In genomic region chr1:11598461-11598860, GRCh38 we compare ENCODE assay signal across 29 cellular contexts. TPM values are rescaled to one million over a fixed set of nuclear protein-coding genes. Genes with fewer than 3 reads are reported as not detected.
DNase-seq lines count a peak whose midpoint lies in the region; FAIRE-seq and TF ChIP-seq lines count a peak whose summit lies in the region.
"Had no signal": no experiment of that assay in that cellular context is flagged by ENCODE, and none has a peak within 500 bp of the region (broad histone marks: within the 10 kb centered on the region; RNA-seq: fewer than 3 reads in every experiment).

No MANE protein-coding gene starts in this region.

- no peak for TF ChIP-seq CTCF in fibroblast of the aortic adventitia (IDR thresholded peaks at IDR 0.05; ENCODE audit: insufficient read depth, low read length)

- H3K4me3 ChIP-seq in adipocyte (ENCODE audit: low read length) = no peak overlapping the region
- no peak overlapping the region for H3K4me3 ChIP-seq in fibroblast of the aortic adventitia (ENCODE audit: low read depth, low read length)
- H3K4me3 ChIP-seq: BLaER1, HAP-1, psoas muscle, sigmoid colon, SK-N-MC, tibial nerve had no signal

- POLR2A ChIA-PET in HEK293T (lab: Yijun Ruan, JAX) = no interaction called here

- H3K4me1 ChIP-seq in adipocyte (ENCODE audit: control insufficient read depth, insufficient read depth, low read length) = no peaks in the 10 kb centered on the region
- H3K4me1 ChIP-seq: HAP-1, psoas muscle, sigmoid colon, tibial nerve had no signal

- CTCF ChIA-PET in HEK293T (lab: Yijun Ruan, JAX) = no interaction called here

- no peaks in the 10 kb centered on the region for H3K36me3 ChIP-seq in adipocyte (ENCODE audit: control insufficient read depth, insufficient read depth, low read length, severe bottlenecking)
- H3K36me3 ChIP-seq: BLaER1, HAP-1, neutrophil, sigmoid colon, tibial nerve had no signal

- DNase-seq in AG08396 (ENCODE audit: low spot score) = peak; percentile 23
- DNase-seq in GM04503 (ENCODE audit: low read depth) = peak; percentile 2
- DNase-seq in adipocyte (ENCODE audit: low read depth) = peak; percentile 11
- DNase-seq in fibroblast of the aortic adventitia (ENCODE audit: low read depth) = peak; percentile 28
- no peak for DNase-seq in HTR-8/SVneo (ENCODE audit: insufficient read length, low spot score)
- no peak for DNase-seq in HEK293T (ENCODE audit: extremely low spot score)
- DNase-seq in HuH-7 (ENCODE audit: low spot score) = no peak
- no peak for DNase-seq in SKM-1 treated with dmso at 0.1 percent for 144 hours (lab: John Stamatoyannopoulos, UW; ENCODE audit: unreplicated experiment)
- DNase-seq: activated CD4-positive, CD25-positive, alpha-beta regulatory T cell; activated naive CD8-positive, alpha-beta T cell treated with anti-CD3 and anti-CD28 coated beads, Interleukin-2, amount 50 U/mL, for 24 hours; activated T-cell treated with anti-CD3 and anti-CD28 coated beads, Interleukin-2, amount 50 U/mL, for 72 hours; head of caudate nucleus; kidney; naive B cell; NCI-H1105; NCI-H1930; NCI-H2171 treated with DMSO at 0.1 percent for 48 hours; NCI-H524; OCI-M1; psoas muscle; sigmoid colon; stimulated activated CD4-positive, alpha-beta T cell treated with anti-CD3 and anti-CD28 coated beads, Interleukin-4, amount 100 ng/mL, for 4 hours had no signal

- no peak for FAIRE-seq in HTR-8/SVneo (lab: Jason Lieb, UNC)
- FAIRE-seq: endothelial cell of umbilical vein, kidney had no signal

- H3K9ac ChIP-seq in adipocyte (ENCODE audit: low read length) = no peak overlapping the region
- H3K9ac ChIP-seq: BLaER1 had no signal

- H3K9me3 ChIP-seq in adipocyte (ENCODE audit: control insufficient read depth, low read length) = no peaks in the 10 kb centered on the region
- H3K9me3 ChIP-seq: BLaER1, HAP-1, neutrophil, psoas muscle, sigmoid colon, tibial nerve had no signal

- peaks cover 46% of the 10 kb centered on the region for H3K27me3 ChIP-seq in adipocyte (replicated peaks; ENCODE audit: control insufficient read depth, insufficient read depth, low read length)
- H3K27me3 ChIP-seq: BLaER1 had no signal

TF ChIP-seq in HEK293T, 16 proteins besides CTCF, POLR2A, EP300 and RAD21:
- TF ChIP-seq HDGF (IDR thresholded peaks at IDR 0.05; ENCODE audit: borderline replicate concordance) (no peak), SP1 (IDR thresholded peaks at IDR 0.05) (no peak), BHLHE40 (IDR thresholded peaks at IDR 0.05; ENCODE audit: borderline replicate concordance) (no peak), FOXM1 (IDR thresholded peaks at IDR 0.05; ENCODE audit: borderline replicate concordance) (no peak), ELF4 (IDR thresholded peaks at IDR 0.05) (no peak), NFRKB (IDR thresholded peaks at IDR 0.05) (no peak), TARDBP (IDR thresholded peaks at IDR 0.05) (no peak), LEF1 (IDR thresholded peaks at IDR 0.05; ENCODE audit: borderline replicate concordance) (no peak), FOXK2 (IDR thresholded peaks at IDR 0.05) (no peak), L3MBTL2 (conservative IDR thresholded peaks at IDR 0.05) (no peak), PKNOX1 (IDR thresholded peaks at IDR 0.05) (no peak), FOXA1 (IDR thresholded peaks at IDR 0.05) (no peak), CTBP1 (IDR thresholded peaks at IDR 0.05; ENCODE audit: borderline replicate concordance) (no peak), ZNF384 (IDR thresholded peaks at IDR 0.05) (no peak), ARNT (IDR thresholded peaks at IDR 0.05) (no peak), SUZ12 (IDR thresholded peaks at IDR 0.05) (no peak)
TF ChIP-seq in HEK293T: peak in this region for 0.

RNA-seq across cellular contexts. Expression of gene FBXO2, which starts 55.8 kb away (rescaled TPM):
- total RNA-seq in fibroblast of the aortic adventitia (ENCODE audit: low replicate concordance) = 2.0 and 3.9 TPM in 2 replicates
- total RNA-seq: A673 had no signal

RNA-seq across cellular contexts. Expression of gene FBXO44, which starts 56.2 kb away (rescaled TPM):
- total RNA-seq in fibroblast of the aortic adventitia (ENCODE audit: low replicate concordance) = 8.1 and 16.0 TPM in 2 replicates

Comparison
In these comparisons a context has a peak if more than half of its experiments do, and no peak if none do; other contexts are left out.
1. DNase-seq: peak in AG08396 (single experiment), GM04503 (single experiment), adipocyte (single experiment) and fibroblast of the aortic adventitia (single experiment); none in HTR-8/SVneo (single experiment), HEK293T (single experiment), HuH-7 (single experiment) and SKM-1 treated with dmso at 0.1 percent for 144 hours (single experiment).